In genomic region chr21:45124596-45124995, GRCh38 we compare ENCODE assay signal across 1 cellular context.
A peak's percentile ranks its signal among the peaks of the same experiment; 100 is the strongest.
TF ChIP-seq lines count a peak whose summit lies in the region.

No MANE protein-coding gene starts in this region.

TF ChIP-seq in GM12878, 131 proteins besides CTCF, POLR2A, EP300 and RAD21:
- TF ChIP-seq IKZF2 (IDR thresholded peaks at IDR 0.05) = peak in 1 of 2 experiments; percentile 58; a peak in 1 of 4 replicates
- TF ChIP-seq SRF (IDR thresholded peaks at IDR 0.05; ENCODE audit: low read depth in 2 of 2, low read length in 2 of 2) = no peak
- 0 out of 2 replicates have a peak, but pooled peaks have one; percentile 13 for TF ChIP-seq PKNOX1 (IDR thresholded peaks at IDR 0.05)
- TF ChIP-seq BCL11A (IDR thresholded peaks at IDR 0.05; ENCODE audit: low read depth, low read length) = no peak
- TF ChIP-seq NBN (IDR thresholded peaks at IDR 0.05) = peak; percentile 85
- no peak for TF ChIP-seq REST (IDR thresholded peaks at IDR 0.05; ENCODE audit: low read depth, low read length)
- TF ChIP-seq BHLHE40 (IDR thresholded peaks at IDR 0.05; ENCODE audit: borderline replicate concordance in 1 of 2, low read depth in 2 of 2, low read length in 1 of 2) = peak in 1 of 2 experiments; percentile 36; a peak in 1 of 4 replicates
- no peak for TF ChIP-seq HSF1 (IDR thresholded peaks at IDR 0.05; ENCODE audit: low read depth, low read length)
- no peak for TF ChIP-seq SMAD5 (IDR thresholded peaks at IDR 0.05; ENCODE audit: low read depth)
- no peak for TF ChIP-seq USF1 (IDR thresholded peaks at IDR 0.05; ENCODE audit: borderline replicate concordance, extremely low read length, insufficient read depth, low read depth, low read length)
- no peak for TF ChIP-seq SUPT20H (IDR thresholded peaks at IDR 0.05; ENCODE audit: borderline replicate concordance, control insufficient read depth, low read depth, low read length)
- no peak for TF ChIP-seq ZBTB40 (IDR thresholded peaks at IDR 0.05; ENCODE audit: borderline replicate concordance)
- no peak for TF ChIP-seq E2F8 (IDR thresholded peaks at IDR 0.05; ENCODE audit: low read depth, partially characterized antibody)
- TF ChIP-seq HDGF (IDR thresholded peaks at IDR 0.05) = peak; percentile 65; the same call in 1 of the 2 replicates
- 0 out of 2 replicates have a peak, but pooled peaks have one; percentile 43 for TF ChIP-seq MTA2 (IDR thresholded peaks at IDR 0.05; ENCODE audit: low read depth)
- TF ChIP-seq ZNF207 (IDR thresholded peaks at IDR 0.05; ENCODE audit: borderline replicate concordance) = no peak
- TF ChIP-seq MAX (IDR thresholded peaks at IDR 0.05; ENCODE audit: low read depth, low read length) = no peak
